In genomic region chrX:65681810-65682209, GRCh38 we compare ENCODE assay signal across 25 cellular contexts. TPM values are rescaled to one million over a fixed set of nuclear protein-coding genes. Genes with fewer than 3 reads are reported as not detected.
DNase-seq lines count a peak whose midpoint lies in the region; ATAC-seq and TF ChIP-seq lines count a peak whose summit lies in the region.
"Had no signal": no experiment of that assay in that cellular context is flagged by ENCODE, and none has a peak within 500 bp of the region (broad histone marks: within the 10 kb centered on the region; RNA-seq: fewer than 3 reads in every experiment).

No MANE protein-coding gene starts in this region.

- no peaks in the 10 kb centered on the region for H3K27me3 Mint-ChIP-seq in activated naive CD8-positive, alpha-beta T cell
- no peaks in the 10 kb centered on the region for H3K27me3 Mint-ChIP-seq in activated naive CD8-positive, alpha-beta T cell treated with anti-CD3 and anti-CD28 coated beads for 36 hours
- no peaks in the 10 kb centered on the region for H3K27me3 Mint-ChIP-seq in activated CD8-positive, alpha-beta T cell treated with anti-CD3 and anti-CD28 coated beads, Interleukin-2, amount 10 ng/mL, durations not matched to agents 7 days and 5 days (ENCODE audit: low read depth)
- no peaks in the 10 kb centered on the region for H3K27me3 Mint-ChIP-seq in naive B cell

- H3K4me1 ChIP-seq in A673 (ENCODE audit: insufficient read depth, low read length, poor library complexity, severe bottlenecking): peaks cover 12% of the 10 kb centered on the region

- H3K27me3 ChIP-seq in A673 (replicated peaks; ENCODE audit: insufficient read depth, low read depth, low read length, poor library complexity): no peaks in the 10 kb centered on the region
- H3K27me3 ChIP-seq: esophagus muscularis mucosa, foreskin keratinocyte, SJCRH30, transverse colon had no signal

- no TSS peak for BruUV-seq in A673 (replicated peaks; lab: Mats Ljungman, UMichigan)

- peaks cover 12% of the 10 kb centered on the region for H3K36me3 Mint-ChIP-seq in activated naive CD8-positive, alpha-beta T cell
- peaks cover 55% of the 10 kb centered on the region for H3K36me3 Mint-ChIP-seq in activated naive CD8-positive, alpha-beta T cell treated with anti-CD3 and anti-CD28 coated beads for 36 hours
- peaks cover 68% of the 10 kb centered on the region for H3K36me3 Mint-ChIP-seq in activated CD8-positive, alpha-beta T cell treated with anti-CD3 and anti-CD28 coated beads, Interleukin-2, amount 10 ng/mL, durations not matched to agents 7 days and 5 days (ENCODE audit: low read depth)
- peaks cover 0 to 6% of the 10 kb centered on the region in 2 donors for H3K36me3 Mint-ChIP-seq in naive B cell

- H3K4me1 Mint-ChIP-seq in activated naive CD8-positive, alpha-beta T cell (ENCODE audit: low read depth): peaks cover 83% of the 10 kb centered on the region
- peaks cover 74% of the 10 kb centered on the region for H3K4me1 Mint-ChIP-seq in activated naive CD8-positive, alpha-beta T cell treated with anti-CD3 and anti-CD28 coated beads for 36 hours
- H3K4me1 Mint-ChIP-seq in activated CD8-positive, alpha-beta T cell treated with anti-CD3 and anti-CD28 coated beads, Interleukin-2, amount 10 ng/mL, durations not matched to agents 7 days and 5 days (ENCODE audit: low read depth): peaks cover 84% of the 10 kb centered on the region
- H3K4me1 Mint-ChIP-seq in naive B cell: peaks cover 55 to 92% (median 70%) of the 10 kb centered on the region in 3 donors

- H3K27ac ChIP-seq in A673 (ENCODE audit: low read depth, low read length, poor library complexity, severe bottlenecking): no peak overlapping the region
- H3K27ac ChIP-seq: coronary artery, foreskin keratinocyte, SJCRH30, transverse colon had no signal

- no peak for TF ChIP-seq CTCF in A673 (conservative IDR thresholded peaks at IDR 0.05; ENCODE audit: low read depth, low read length)

- intact Hi-C loops in cardiac septum (cut with DNase I): no loop called here
- intact Hi-C loops in A673 (cut with micrococcal nuclease; ENCODE audit: unreplicated experiment): no loop called here

- DNase-seq in activated naive CD8-positive, alpha-beta T cell treated with anti-CD3 and anti-CD28 coated beads for 36 hours: no peak
- DNase-seq in activated CD8-positive, alpha-beta T cell treated with anti-CD3 and anti-CD28 coated beads, Interleukin-2, amount 10 ng/mL, durations not matched to agents 7 days and 5 days: no peak
- DNase-seq in naive B cell (no peak), NCI-H1417 (lab: John Stamatoyannopoulos, UW) (no peak), cardiac septum (ENCODE audit: low spot score) (no peak), A673 (ENCODE audit: low spot score) (no peak)
- DNase-seq: activated CD4-positive, alpha-beta T cell treated with anti-CD3 and anti-CD28 coated beads, Interleukin-2, amount 50 U/mL, for 48 hours; activated naive CD4-positive, alpha-beta T cell treated with Interleukin-2 at 50 U/mL for 16 hours; activated T-cell treated with anti-CD3 and anti-CD28 coated beads, Interleukin-2, amount 50 U/mL, for 1 hour; anterior cingulate cortex; C1 segment of cervical spinal cord; foreskin keratinocyte; heart right ventricle; left colon; NCI-H1105 treated with DMSO at 0.1 percent for 48 hours; NCI-H2081; NCI-H226; NCI-H748 treated with DMSO at 0.1 percent for 48 hours; SJCRH30; transverse colon had no signal

- H3K4me3 ChIP-seq in A673 (ENCODE audit: low read depth, low read length, poor library complexity, severe bottlenecking): no peak overlapping the region
- H3K4me3 ChIP-seq: coronary artery, esophagus muscularis mucosa, GM23338, heart right ventricle, K562, SJCRH30, transverse colon had no signal

- CTCF ChIA-PET in activated CD8-positive, alpha-beta T cell treated with anti-CD3 and anti-CD28 coated beads, Interleukin-2, amount 10 ng/mL, durations not matched to agents 7 days and 5 days (lab: Charles Lee): interaction anchor here (0.6 to 1.2 kb wide), 2 partner anchors 13 to 381 kb away, joined by 3 read pairs; no protein-coding TSS in a partner anchor
- CTCF ChIA-PET in A673 (lab: Charles Lee): no interaction called here

- H3K27ac Mint-ChIP-seq in activated naive CD8-positive, alpha-beta T cell: no peak overlapping the region
- H3K27ac Mint-ChIP-seq in activated naive CD8-positive, alpha-beta T cell treated with anti-CD3 and anti-CD28 coated beads for 36 hours: no peak overlapping the region
- H3K27ac Mint-ChIP-seq in activated CD8-positive, alpha-beta T cell treated with anti-CD3 and anti-CD28 coated beads, Interleukin-2, amount 10 ng/mL, durations not matched to agents 7 days and 5 days: no peak overlapping the region
- peak overlapping the region in 5 of 6 donors; percentile 7 to 77 (median 37) for H3K27ac Mint-ChIP-seq in naive B cell
- H3K27ac Mint-ChIP-seq: GM23338 had no signal

- peak overlapping the region; percentile 49 for H3K4me3 Mint-ChIP-seq in activated naive CD8-positive, alpha-beta T cell
- H3K4me3 Mint-ChIP-seq in activated naive CD8-positive, alpha-beta T cell treated with anti-CD3 and anti-CD28 coated beads for 36 hours: no peak overlapping the region
- no peak overlapping the region for H3K4me3 Mint-ChIP-seq in activated CD8-positive, alpha-beta T cell treated with anti-CD3 and anti-CD28 coated beads, Interleukin-2, amount 10 ng/mL, durations not matched to agents 7 days and 5 days
- peak overlapping the region in 3 of 8 donors; percentile 59 to 76 (median 69) for H3K4me3 Mint-ChIP-seq in naive B cell
- H3K4me3 Mint-ChIP-seq: GM23338 had no signal

- POLR2A ChIA-PET in activated CD8-positive, alpha-beta T cell treated with anti-CD3 and anti-CD28 coated beads, Interleukin-2, amount 10 ng/mL, durations not matched to agents 7 days and 5 days (lab: Charles Lee): no interaction called here
- POLR2A ChIA-PET in A673 (lab: Charles Lee; ENCODE audit: low non-redundant PET): no interaction called here

- H3K9me3 ChIP-seq in A673 (ENCODE audit: low read depth, low read length, poor library complexity, severe bottlenecking): no peaks in the 10 kb centered on the region
- H3K9me3 ChIP-seq: esophagus muscularis mucosa, heart right ventricle, SJCRH30, transverse colon had no signal

- H3K9me3 Mint-ChIP-seq in activated naive CD8-positive, alpha-beta T cell (ENCODE audit: low read depth): no peaks in the 10 kb centered on the region
- no peaks in the 10 kb centered on the region for H3K9me3 Mint-ChIP-seq in activated naive CD8-positive, alpha-beta T cell treated with anti-CD3 and anti-CD28 coated beads for 36 hours
- H3K9me3 Mint-ChIP-seq in activated CD8-positive, alpha-beta T cell treated with anti-CD3 and anti-CD28 coated beads, Interleukin-2, amount 10 ng/mL, durations not matched to agents 7 days and 5 days (ENCODE audit: insufficient read depth): no peaks in the 10 kb centered on the region
- no peaks in the 10 kb centered on the region for H3K9me3 Mint-ChIP-seq in naive B cell
- H3K9me3 Mint-ChIP-seq: GM23338 had no signal

- H3K36me3 ChIP-seq in A673 (ENCODE audit: insufficient read depth, low read length, poor library complexity, severe bottlenecking): no peaks in the 10 kb centered on the region
- H3K36me3 ChIP-seq: esophagus muscularis mucosa, SJCRH30, transverse colon had no signal

- ATAC-seq in activated CD8-positive, alpha-beta T cell treated with anti-CD3 and anti-CD28 coated beads, Interleukin-2, amount 10 ng/mL, durations not matched to agents 7 days and 5 days: peak; percentile 21
- ATAC-seq in naive B cell (ENCODE audit: low read depth in 2 of 2): no peak
- ATAC-seq: foreskin keratinocyte, GM23338, heart right ventricle, K562, left colon had no signal

RNA-seq across cellular contexts. Expression of gene MSN, which starts 14.4 kb away (rescaled TPM):
- 100 to 1,000 TPM; 433 to 443 TPM for total RNA-seq in activated naive CD8-positive, alpha-beta T cell treated with anti-CD3 and anti-CD28 coated beads for 36 hours
- total RNA-seq in activated CD8-positive, alpha-beta T cell treated with anti-CD3 and anti-CD28 coated beads, Interleukin-2, amount 10 ng/mL, durations not matched to agents 7 days and 5 days: 100 to 1,000 TPM; 622 to 627 TPM
- 100 to 1,000 TPM; 494 to 728 (median 559) TPM for polyA plus RNA-seq in naive B cell (ENCODE audit: low read depth in 6 of 6)
- total RNA-seq in cardiac septum (177 TPM), A673 (2021) (415 and 468 TPM in 2 replicates)

Comparison
In these comparisons a context has a peak if more than half of its experiments do, and no peak if none do; other contexts are left out.
1. H3K27ac Mint-ChIP-seq: peak in naive B cell (5 of 6); none in activated naive CD8-positive, alpha-beta T cell (single experiment), activated naive CD8-positive, alpha-beta T cell treated with anti-CD3 and anti-CD28 coated beads for 36 hours (single experiment) and activated CD8-positive, alpha-beta T cell treated with anti-CD3 and anti-CD28 coated beads, Interleukin-2, amount 10 ng/mL, durations not matched to agents 7 days and 5 days (single experiment).